Comparison of ENCODE assay signal across 9 cellular contexts in the genomic region with DNA sequence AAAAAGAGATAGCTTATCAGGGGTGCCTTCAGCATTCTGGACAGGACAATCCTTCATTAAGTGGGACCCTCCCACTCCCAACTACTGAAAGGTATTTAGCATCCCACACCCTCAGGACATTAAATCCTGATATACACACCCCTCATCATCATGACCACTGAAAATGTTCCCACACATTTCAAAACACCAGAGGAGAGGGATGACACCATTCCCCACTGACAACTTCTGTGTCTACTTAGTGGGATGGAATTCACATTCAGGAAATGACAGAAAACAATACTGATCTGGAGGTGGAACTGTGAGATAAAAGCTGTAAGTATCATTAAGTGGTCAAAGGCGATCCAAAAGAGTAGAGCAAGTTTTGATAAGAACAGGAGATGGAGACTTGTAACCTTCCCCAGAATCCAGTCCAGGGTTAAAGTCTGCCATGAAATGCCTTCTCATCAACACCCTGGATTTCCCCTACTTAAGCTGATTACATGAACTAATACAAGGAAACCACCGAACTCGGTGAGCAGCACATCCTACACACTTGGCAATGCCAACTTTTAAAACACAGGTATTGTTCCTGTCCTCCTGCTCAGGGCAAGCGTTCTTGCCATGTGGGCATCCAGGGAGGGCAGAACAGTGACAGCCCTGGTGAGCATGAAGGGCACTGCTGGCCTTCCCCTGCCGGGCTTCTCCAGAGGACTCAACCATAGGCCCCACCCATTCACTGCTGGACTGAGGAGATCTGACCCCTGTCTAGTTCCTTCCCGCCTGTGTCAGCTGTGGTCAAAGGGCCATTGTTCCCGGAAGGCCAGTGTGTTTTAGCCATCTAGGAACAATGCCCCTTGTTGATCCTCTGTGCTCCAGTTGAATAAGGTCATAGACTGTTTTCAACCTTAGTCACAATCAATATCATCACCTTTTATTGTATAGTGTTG.
A peak's percentile ranks its signal among the peaks of the same experiment; 100 is the strongest.
DNase-seq lines count a peak whose midpoint lies in the region; ATAC-seq, FAIRE-seq and TF ChIP-seq lines count a peak whose summit lies in the region.
"Had no signal": no experiment of that assay in that cellular context is flagged by ENCODE, and none has a peak within 500 bp of the region (broad histone marks: within the 10 kb centered on the region; RNA-seq: fewer than 3 reads in every experiment).

No MANE protein-coding gene starts in this region.

- H3K4me1 ChIP-seq in HCT116 (ENCODE audit: control insufficient read depth in 1 of 2, insufficient read depth in 2 of 2, low read length in 2 of 2), result peaks cover 2 to 49% of the 10 kb centered on the region in 2 experiments; a peak in 2 of 4 replicates

- intact Hi-C loops in HCT116 (cut with micrococcal nuclease), result no loop called here

- H3K4me3 Mint-ChIP-seq in activated naive CD4-positive, alpha-beta T cell treated with anti-CD3 and anti-CD28 coated beads, Interleukin-2, amount 10 ng/mL, durations not matched to agents 7 days and 5 days, result no peak overlapping the region
- H3K4me3 Mint-ChIP-seq in memory B cell, result no peak overlapping the region

- POLR2A ChIA-PET in HCT116 (lab: Charles Lee), result no interaction called here

- H2AFZ ChIP-seq in HCT116 (ENCODE audit: low read depth, low read length, poor library complexity, severe bottlenecking), result no peak overlapping the region

- H3K4me1 Mint-ChIP-seq in activated naive CD4-positive, alpha-beta T cell treated with anti-CD3 and anti-CD28 coated beads, Interleukin-2, amount 10 ng/mL, durations not matched to agents 7 days and 5 days, result peaks cover 48% of the 10 kb centered on the region
- peaks cover 40% of the 10 kb centered on the region for H3K4me1 Mint-ChIP-seq in memory B cell

- TF ChIP-seq POLR2A in GM12892 (IDR thresholded peaks at IDR 0.05; ENCODE audit: low read depth, low read length) (no peak; the same call in 1 of the 2 replicates), HCT116 (IDR thresholded peaks at IDR 0.05; ENCODE audit: borderline replicate concordance, extremely low read depth, insufficient read depth, insufficient read length) (no peak)

- no peak for TF ChIP-seq RAD21 in HCT116 (IDR thresholded peaks at IDR 0.05; ENCODE audit: low read depth)

- H3K27ac Mint-ChIP-seq in activated naive CD4-positive, alpha-beta T cell treated with anti-CD3 and anti-CD28 coated beads, Interleukin-2, amount 10 ng/mL, durations not matched to agents 7 days and 5 days, result peak overlapping the region; percentile 71
- peak overlapping the region; percentile 62 for H3K27ac Mint-ChIP-seq in memory B cell

- TF ChIP-seq CTCF in HCT116 (IDR thresholded peaks at IDR 0.05 in 2 of 3, conservative IDR thresholded peaks at IDR 0.05 in 1 of 3; ENCODE audit: borderline replicate concordance in 1 of 3, insufficient read depth in 1 of 3, low read depth in 2 of 3, low read length in 2 of 3), result no peak

- H3K36me3 ChIP-seq in HCT116 (ENCODE audit: control insufficient read depth in 1 of 2, insufficient read depth in 2 of 2, low read length in 2 of 2), result no peaks in the 10 kb centered on the region

- no peak for DNase-seq in GM12892 (ENCODE audit: insufficient read length)
- peak; percentile 27 for DNase-seq in HCT116 (ENCODE audit: low read depth, low spot score)
- DNase-seq in activated naive CD4-positive, alpha-beta T cell treated with anti-CD3 and anti-CD28 coated beads, Interleukin-2, amount 10 ng/mL, durations not matched to agents 7 days and 5 days, result no peak
- no peak for DNase-seq in memory B cell (ENCODE audit: low spot score in 2 of 2)
- no peak for DNase-seq in HK-2 (ENCODE audit: unreplicated experiment)
- DNase-seq in GM03348 (ENCODE audit: low spot score), result no peak

- FAIRE-seq in GM12892 (lab: Jason Lieb, UNC), result peak; percentile 87
- FAIRE-seq: TTC549 had no signal

- no peaks in the 10 kb centered on the region for H3K9me3 Mint-ChIP-seq in activated naive CD4-positive, alpha-beta T cell treated with anti-CD3 and anti-CD28 coated beads, Interleukin-2, amount 10 ng/mL, durations not matched to agents 7 days and 5 days
- H3K9me3 Mint-ChIP-seq in memory B cell, result no peaks in the 10 kb centered on the region

- RAD21 ChIA-PET in HCT116 (lab: Charles Lee; ENCODE audit: low non-redundant PET in 1 of 2, low total read pairs in 2 of 2, uncharacterized antibody in 2 of 2, unreplicated experiment in 2 of 2), result no interaction called here

- ATAC-seq in HCT116, result peak; percentile 78
- peak; percentile 74 for ATAC-seq in memory B cell (ENCODE audit: low read depth)
- no peak for ATAC-seq in HG02840 (IDR thresholded peaks at IDR 0.05; ENCODE audit: low FRiP score, unreplicated experiment)
- ATAC-seq in HG03139 (IDR thresholded peaks at IDR 0.05; ENCODE audit: unreplicated experiment), result no peak

- peaks cover 6% of the 10 kb centered on the region for H3K36me3 Mint-ChIP-seq in activated naive CD4-positive, alpha-beta T cell treated with anti-CD3 and anti-CD28 coated beads, Interleukin-2, amount 10 ng/mL, durations not matched to agents 7 days and 5 days
- H3K36me3 Mint-ChIP-seq in memory B cell, result peaks cover under 1% of the 10 kb centered on the region

- no peaks in the 10 kb centered on the region; the same call in none of the 2 replicates for H3K79me2 ChIP-seq in HCT116 (ENCODE audit: insufficient read depth, low read length)

- no peak overlapping the region for H3K27ac ChIP-seq in HCT116 (ENCODE audit: low read depth, low read length)

- H3K9me2 ChIP-seq in HCT116 (ENCODE audit: insufficient read depth), result no peaks in the 10 kb centered on the region

- CTCF ChIA-PET in HCT116 (lab: Charles Lee), result no interaction called here
- CTCF ChIA-PET in activated naive CD4-positive, alpha-beta T cell treated with anti-CD3 and anti-CD28 coated beads, Interleukin-2, amount 10 ng/mL, durations not matched to agents 7 days and 5 days (lab: Charles Lee), result interaction anchor here (1.1 kb wide), 1 partner anchor 98 kb away, joined by 4 read pairs; no protein-coding TSS in a partner anchor

- no peaks in the 10 kb centered on the region for H4K20me1 ChIP-seq in HCT116 (ENCODE audit: insufficient read depth)

- H3K9ac ChIP-seq in HCT116 (ENCODE audit: low read length), result no peak overlapping the region

- no TSS peak for BruUV-seq in HCT116 (replicated peaks; lab: Mats Ljungman, UMichigan)

- H3K27me3 ChIP-seq in HCT116 (ENCODE audit: insufficient read depth, low read length), result no peaks in the 10 kb centered on the region

- peak overlapping the region; percentile 20; the same call in 1 of the 2 replicates for H3K4me2 ChIP-seq in HCT116 (ENCODE audit: low read length)

- H3K27me3 Mint-ChIP-seq in activated naive CD4-positive, alpha-beta T cell treated with anti-CD3 and anti-CD28 coated beads, Interleukin-2, amount 10 ng/mL, durations not matched to agents 7 days and 5 days, result no peaks in the 10 kb centered on the region
- no peaks in the 10 kb centered on the region for H3K27me3 Mint-ChIP-seq in memory B cell

- no peaks in the 10 kb centered on the region for H3K9me3 ChIP-seq in HCT116 (ENCODE audit: control insufficient read depth in 1 of 2, insufficient read depth in 1 of 2, low read depth in 1 of 2, low read length in 2 of 2)

- H3K4me3 ChIP-seq in HCT116 (replicated peaks in 1 of 2; ENCODE audit: low read depth in 1 of 2, low read length in 2 of 2), result no peak overlapping the region

TF ChIP-seq in HCT116, 20 proteins besides CTCF, POLR2A, EP300 and RAD21 (continues in another document):
- no peak for TF ChIP-seq SP1 (IDR thresholded peaks at IDR 0.05; ENCODE audit: low read depth)
- TF ChIP-seq ZFX (IDR thresholded peaks at IDR 0.05), result no peak
- TF ChIP-seq JUND (IDR thresholded peaks at IDR 0.05), result no peak
- TF ChIP-seq, protein P1, sequence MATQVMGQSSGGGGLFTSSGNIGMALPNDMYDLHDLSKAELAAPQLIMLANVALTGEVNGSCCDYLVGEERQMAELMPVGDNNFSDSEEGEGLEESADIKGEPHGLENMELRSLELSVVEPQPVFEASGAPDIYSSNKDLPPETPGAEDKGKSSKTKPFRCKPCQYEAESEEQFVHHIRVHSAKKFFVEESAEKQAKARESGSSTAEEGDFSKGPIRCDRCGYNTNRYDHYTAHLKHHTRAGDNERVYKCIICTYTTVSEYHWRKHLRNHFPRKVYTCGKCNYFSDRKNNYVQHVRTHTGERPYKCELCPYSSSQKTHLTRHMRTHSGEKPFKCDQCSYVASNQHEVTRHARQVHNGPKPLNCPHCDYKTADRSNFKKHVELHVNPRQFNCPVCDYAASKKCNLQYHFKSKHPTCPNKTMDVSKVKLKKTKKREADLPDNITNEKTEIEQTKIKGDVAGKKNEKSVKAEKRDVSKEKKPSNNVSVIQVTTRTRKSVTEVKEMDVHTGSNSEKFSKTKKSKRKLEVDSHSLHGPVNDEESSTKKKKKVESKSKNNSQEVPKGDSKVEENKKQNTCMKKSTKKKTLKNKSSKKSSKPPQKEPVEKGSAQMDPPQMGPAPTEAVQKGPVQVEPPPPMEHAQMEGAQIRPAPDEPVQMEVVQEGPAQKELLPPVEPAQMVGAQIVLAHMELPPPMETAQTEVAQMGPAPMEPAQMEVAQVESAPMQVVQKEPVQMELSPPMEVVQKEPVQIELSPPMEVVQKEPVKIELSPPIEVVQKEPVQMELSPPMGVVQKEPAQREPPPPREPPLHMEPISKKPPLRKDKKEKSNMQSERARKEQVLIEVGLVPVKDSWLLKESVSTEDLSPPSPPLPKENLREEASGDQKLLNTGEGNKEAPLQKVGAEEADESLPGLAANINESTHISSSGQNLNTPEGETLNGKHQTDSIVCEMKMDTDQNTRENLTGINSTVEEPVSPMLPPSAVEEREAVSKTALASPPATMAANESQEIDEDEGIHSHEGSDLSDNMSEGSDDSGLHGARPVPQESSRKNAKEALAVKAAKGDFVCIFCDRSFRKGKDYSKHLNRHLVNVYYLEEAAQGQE (IDR thresholded peaks at IDR 0.05; ENCODE audit: low read depth), result no peak
- TF ChIP-seq EZH2 (IDR thresholded peaks at IDR 0.05), result no peak
- TF ChIP-seq YY1 (IDR thresholded peaks at IDR 0.05; ENCODE audit: extremely low read depth, insufficient replicate concordance, low read depth, low read length), result no peak
- TF ChIP-seq, protein P2, sequence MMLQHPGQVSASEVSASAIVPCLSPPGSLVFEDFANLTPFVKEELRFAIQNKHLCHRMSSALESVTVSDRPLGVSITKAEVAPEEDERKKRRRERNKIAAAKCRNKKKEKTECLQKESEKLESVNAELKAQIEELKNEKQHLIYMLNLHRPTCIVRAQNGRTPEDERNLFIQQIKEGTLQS (IDR thresholded peaks at IDR 0.05), result no peak

Comparison
In these comparisons a context has a peak if more than half of its experiments do, and no peak if none do; other contexts are left out.
1. ATAC-seq: peak in HCT116 (single experiment) and memory B cell (single experiment); none in HG02840 (single experiment) and HG03139 (single experiment).